In genomic region chr9:136359774-136360718, GRCh38 we compare ENCODE assay signal across 20 cellular contexts. TPM values are rescaled to one million over a fixed set of nuclear protein-coding genes. Genes with fewer than 3 reads are reported as not detected.
DNase-seq lines count a peak whose midpoint lies in the region; ATAC-seq and TF ChIP-seq lines count a peak whose summit lies in the region.
"Had no signal": no experiment of that assay in that cellular context is flagged by ENCODE, and none has a peak within 500 bp of the region (broad histone marks: within the 10 kb centered on the region; RNA-seq: fewer than 3 reads in every experiment).

No MANE protein-coding gene starts in this region.

- TF ChIP-seq CTCF in Caco-2 (IDR thresholded peaks at IDR 0.05; ENCODE audit: insufficient read depth in 1 of 2, low read depth in 1 of 2, low read length in 1 of 2, severe bottlenecking in 1 of 2, unreplicated experiment in 1 of 2) (no peak), IMR-90 (conservative IDR thresholded peaks at IDR 0.05; ENCODE audit: low read depth, low read length) (no peak)

- H3K4ac ChIP-seq in IMR-90 (ENCODE audit: low read depth, low read length), result peak overlapping the region; percentile 93

- intact Hi-C loops in Caco-2 (cut with micrococcal nuclease; ENCODE audit: unreplicated experiment) (loop anchor here (5.0 kb wide), 2 partner anchors 33 to 37 kb away; partner anchors contain the start of gene GPSM1), IMR-90 (cut with micrococcal nuclease) (no loop called here)

- WGBS in IMR-90 (ENCODE audit: extremely low coverage in 2 of 2, insufficient read length in 1 of 2), 2 experiments, result 87% methylated on average over 19 of the region's 38 CpGs; no CpG with 5 or more reads in 1 of the 2 experiments

- ATAC-seq in IMR-90 (ENCODE audit: low read depth), result no peak
- ATAC-seq: left lung, WTC11 had no signal

- dilution Hi-C loops in IMR-90 (cut with HindIII; ENCODE audit: low sequenced_read_pairs, unreplicated experiment), result no loop called here

- H3K9me3 ChIP-seq in Caco-2 (no peaks in the 10 kb centered on the region), IMR-90 (ENCODE audit: control insufficient read depth, insufficient read depth, low read length) (no peaks in the 10 kb centered on the region)
- H3K9me3 ChIP-seq: ascending aorta, left lung, suprapubic skin had no signal

- peaks cover 3 to 47% of the 10 kb centered on the region in 2 experiments; a peak in 3 of 4 replicates for H3K79me1 ChIP-seq in IMR-90 (ENCODE audit: low read depth in 1 of 2, low read length in 2 of 2)

- H3K4me1 Mint-ChIP-seq in Caco-2 (ENCODE audit: low read depth, unreplicated experiment), result no peaks in the 10 kb centered on the region
- H3K4me1 Mint-ChIP-seq: nephron had no signal

- peak overlapping the region; percentile 90 for H2AK5ac ChIP-seq in IMR-90 (ENCODE audit: low read depth, low read length)

- peak overlapping the region; percentile 95 for H2AK9ac ChIP-seq in IMR-90 (replicated peaks; ENCODE audit: low read depth, low read length, poor library complexity)

- peak overlapping the region; percentile 13 for H3K9ac ChIP-seq in IMR-90 (ENCODE audit: low read depth, low read length)
- no peak overlapping the region for H3K9ac ChIP-seq in rectal smooth muscle tissue (ENCODE audit: low read length)

- H3K56ac ChIP-seq in IMR-90 (ENCODE audit: extremely low read depth, insufficient read depth, low read length), result peak overlapping the region; percentile 64; the same call in 1 of the 2 replicates

- H3K9me3 Mint-ChIP-seq in Caco-2 (ENCODE audit: unreplicated experiment), result no peaks in the 10 kb centered on the region
- H3K9me3 Mint-ChIP-seq: CD8-positive, alpha-beta memory T cell; nephron; WTC11 had no signal

- no peak for DNase-seq in Caco-2
- DNase-seq in IMR-90, result no peak
- DNase-seq in stimulated activated CD4-positive, alpha-beta T cell treated with anti-CD3 and anti-CD28 coated beads, Interleukin-4, amount 100 ng/mL, for 4 hours, result no peak
- DNase-seq in A172 (ENCODE audit: low spot score), result no peak
- no peak for DNase-seq in KG1 (lab: John Stamatoyannopoulos, UW)
- DNase-seq: CD8-positive, alpha-beta memory T cell; cerebellar nuclear complex; DMS79; HCEC 1CT; left lung; MV-4-11; NCI-H526 had no signal

- H3K4me2 ChIP-seq in IMR-90 (ENCODE audit: low read depth, low read length), result no peak overlapping the region

- no peak overlapping the region for H3K4me3 Mint-ChIP-seq in Caco-2 (ENCODE audit: unreplicated experiment)
- H3K4me3 Mint-ChIP-seq: activated naive CD8-positive, alpha-beta T cell; WTC11 had no signal

- TF ChIP-seq POLR2A in IMR-90 (IDR thresholded peaks at IDR 0.05; ENCODE audit: low read depth, low read length), result no peak

- peak overlapping the region; percentile 8; the same call in 1 of the 2 replicates for H3K18ac ChIP-seq in IMR-90 (ENCODE audit: low read depth, low read length)

- in situ Hi-C loops in IMR-90 (cut with MboI; ENCODE audit: low sequenced_read_pairs), result no loop called here

- H4K5ac ChIP-seq in IMR-90 (ENCODE audit: low read depth, low read length), result peak overlapping the region; percentile 71

- H3K36me3 ChIP-seq in Caco-2 (ENCODE audit: control insufficient read depth, insufficient read depth, low read length) (no peaks in the 10 kb centered on the region; the same call in 1 of the 2 replicates), IMR-90 (ENCODE audit: control insufficient read depth, insufficient read depth, low read length) (peaks cover 37% of the 10 kb centered on the region), rectal smooth muscle tissue (ENCODE audit: control insufficient read depth, insufficient read depth, low read length) (no peaks in the 10 kb centered on the region)

- H3K27me3 ChIP-seq in Caco-2 (replicated peaks; ENCODE audit: control insufficient read depth, insufficient read depth, low read length) (no peaks in the 10 kb centered on the region), IMR-90 (ENCODE audit: control insufficient read depth, insufficient read depth, low read length) (no peaks in the 10 kb centered on the region), rectal smooth muscle tissue (ENCODE audit: control insufficient read depth, insufficient read depth, low read length) (no peaks in the 10 kb centered on the region)
- H3K27me3 ChIP-seq: ascending aorta, suprapubic skin had no signal

- CTCF ChIA-PET in Caco-2 (lab: Charles Lee), result no interaction called here
- CTCF ChIA-PET in IMR-90 (lab: Yijun Ruan, JAX), result no interaction called here

- peak overlapping the region; percentile 83 for H3K27ac ChIP-seq in IMR-90 (ENCODE audit: insufficient read depth, low read length)
- peak overlapping the region; percentile 81 for H3K27ac ChIP-seq in rectal smooth muscle tissue (ENCODE audit: low read depth, low read length)
- H3K27ac ChIP-seq: ascending aorta, epithelial cell of prostate, left lung, suprapubic skin had no signal

- H2BK120ac ChIP-seq in IMR-90 (ENCODE audit: low read depth, low read length), result peak overlapping the region; percentile 80

- H3K4me3 ChIP-seq in Caco-2 (ENCODE audit: low read depth, low read length) (no peak overlapping the region), IMR-90 (ENCODE audit: insufficient read depth, low read depth, low read length) (no peak overlapping the region), rectal smooth muscle tissue (ENCODE audit: low read length) (no peak overlapping the region)
- H3K4me3 ChIP-seq: ascending aorta, left lung, suprapubic skin had no signal

- H3K9me1 ChIP-seq in IMR-90 (ENCODE audit: insufficient read depth, low read length), result peaks cover 6% of the 10 kb centered on the region

- H4K8ac ChIP-seq in IMR-90 (ENCODE audit: low read depth in 2 of 2, low read length in 2 of 2), result peak overlapping the region; percentile 87 to 90

- no peaks in the 10 kb centered on the region for H3K27me3 Mint-ChIP-seq in Caco-2 (ENCODE audit: insufficient read depth, unreplicated experiment)
- H3K27me3 Mint-ChIP-seq: activated naive CD8-positive, alpha-beta T cell; CD8-positive, alpha-beta memory T cell had no signal

- H3K14ac ChIP-seq in IMR-90 (replicated peaks; ENCODE audit: low read depth, low read length), result peak overlapping the region; percentile 35

- POLR2A ChIA-PET in Caco-2 (lab: Charles Lee) (no interaction called here), IMR-90 (lab: Charles Lee; ENCODE audit: unreplicated experiment) (no interaction called here)

- H3K4me1 ChIP-seq in Caco-2 (peaks cover 7% of the 10 kb centered on the region), IMR-90 (ENCODE audit: control insufficient read depth, insufficient read depth, low read length) (peaks cover 29% of the 10 kb centered on the region), rectal smooth muscle tissue (ENCODE audit: control insufficient read depth, insufficient read depth, low read length) (peaks cover 27% of the 10 kb centered on the region)

- peaks cover 50% of the 10 kb centered on the region for H3K36me3 Mint-ChIP-seq in Caco-2 (ENCODE audit: insufficient read depth, unreplicated experiment)
- H3K36me3 Mint-ChIP-seq: activated naive CD8-positive, alpha-beta T cell; WTC11 had no signal

- peak overlapping the region; percentile 84 for H2BK5ac ChIP-seq in IMR-90 (ENCODE audit: low read depth, low read length, poor library complexity, severe bottlenecking)

- peak overlapping the region; percentile 11; the same call in 1 of the 2 replicates for H2BK20ac ChIP-seq in IMR-90 (ENCODE audit: low read depth, low read length)

- BruUV-seq in Caco-2 (replicated peaks; lab: Mats Ljungman, UMichigan) (no TSS peak), IMR-90 (replicated peaks; lab: Mats Ljungman, UMichigan) (no TSS peak)

- H4K20me1 ChIP-seq in IMR-90 (ENCODE audit: insufficient read depth, low read length), result no peaks in the 10 kb centered on the region; the same call in 1 of the 2 replicates

- H4K91ac ChIP-seq in IMR-90 (ENCODE audit: insufficient read depth, low read depth, low read length), result peak overlapping the region; percentile 91

- TF ChIP-seq RAD21 in IMR-90 (IDR thresholded peaks at IDR 0.05; ENCODE audit: low read length), result no peak

- peak overlapping the region; percentile 2 for H3K27ac Mint-ChIP-seq in Caco-2 (ENCODE audit: unreplicated experiment)
- H3K27ac Mint-ChIP-seq: activated naive CD8-positive, alpha-beta T cell; CD8-positive, alpha-beta memory T cell; nephron; WTC11 had no signal

- peak overlapping the region; percentile 51 for H2AFZ ChIP-seq in IMR-90 (replicated peaks; ENCODE audit: low read length, poor library complexity)

- peak overlapping the region; percentile 50; the same call in 1 of the 3 replicates for H2BK15ac ChIP-seq in IMR-90 (ENCODE audit: low read depth, low read length)

- H3K23ac ChIP-seq in IMR-90 (ENCODE audit: low read depth, low read length), result 0 out of 2 replicates have a peak overlapping the region, but pooled peaks have one; percentile 69

RNA-seq across cellular contexts. Expression of gene DNLZ, which starts 3.5 kb away (rescaled TPM):
- total RNA-seq in Caco-2 (2022) (27.1 and 29.1 TPM in 2 replicates), IMR-90 (2012; rRNA removed) (2.0 and 6.1 TPM in 2 replicates)
- 11.4 and 20.3 TPM in 2 replicates for polyA plus RNA-seq in IMR-90 (2012; rRNA removed)
- polyA plus RNA-seq in IMR-90 (2012; cell fraction: cytosol; rRNA removed), result 19.7 and 40.1 TPM in 2 replicates
- polyA plus RNA-seq in IMR-90 (2012; cell fraction: nucleus; rRNA removed; ENCODE audit: low replicate concordance), result 8.7 and 31.6 TPM in 2 replicates
- 40.1 and 84.2 TPM in 2 replicates for total RNA-seq in A172 (2014; rRNA removed; shearing (Covaris generic))

RNA-seq across cellular contexts. Expression of gene CARD9, which starts 13.4 kb away (rescaled TPM):
- total RNA-seq in Caco-2 (2022) (1.7 and 2.6 TPM in 2 replicates), IMR-90 (2012; rRNA removed) (0.36 and 1.1 TPM in 2 replicates)
- 1.5 and 1.9 TPM in 2 replicates for polyA plus RNA-seq in IMR-90 (2012; rRNA removed)
- 0.47 and 1.0 TPM in 2 replicates for polyA plus RNA-seq in IMR-90 (2012; cell fraction: cytosol; rRNA removed)
- 9.8 and 17.9 TPM in 2 replicates for polyA plus RNA-seq in IMR-90 (2012; cell fraction: nucleus; rRNA removed; ENCODE audit: low replicate concordance)
- 0.95 and 1.1 TPM in 2 replicates for total RNA-seq in A172 (2014; rRNA removed; shearing (Covaris generic))
- total RNA-seq: RPMI7951 had no signal
- polyA plus RNA-seq: CD8-positive, alpha-beta memory T cell had no signal

RNA-seq across cellular contexts. Expression of gene GPSM1, which starts 32.7 kb away (rescaled TPM):
- total RNA-seq in Caco-2 (2022) (25.7 and 26.5 TPM in 2 replicates), IMR-90 (2012; rRNA removed) (28.7 and 29.7 TPM in 2 replicates)
- 71.2 and 91.4 TPM in 2 replicates for polyA plus RNA-seq in IMR-90 (2012; rRNA removed)
- 45.5 and 87.8 TPM in 2 replicates for polyA plus RNA-seq in IMR-90 (2012; cell fraction: cytosol; rRNA removed)
- 297 and 693 TPM in 2 replicates for polyA plus RNA-seq in IMR-90 (2012; cell fraction: nucleus; rRNA removed; ENCODE audit: low replicate concordance)
- 92.9 and 101 TPM in 2 replicates for total RNA-seq in A172 (2014; rRNA removed; shearing (Covaris generic))

RNA-seq across cellular contexts. Expression of gene SNAPC4, which starts 39.9 kb away (rescaled TPM):
- total RNA-seq in Caco-2 (2022) (15.3 and 17.2 TPM in 2 replicates), IMR-90 (2012; rRNA removed) (2.5 and 3.1 TPM in 2 replicates)
- 6.5 and 7.6 TPM in 2 replicates for polyA plus RNA-seq in IMR-90 (2012; rRNA removed)
- 3.2 and 3.7 TPM in 2 replicates for polyA plus RNA-seq in IMR-90 (2012; cell fraction: cytosol; rRNA removed)
- 42.0 and 62.6 TPM in 2 replicates for polyA plus RNA-seq in IMR-90 (2012; cell fraction: nucleus; rRNA removed; ENCODE audit: low replicate concordance)
- 16.9 and 23.8 TPM in 2 replicates for total RNA-seq in A172 (2014; rRNA removed; shearing (Covaris generic))

RNA-seq across cellular contexts. Expression of gene ENTR1, which starts 50.4 kb away (rescaled TPM):
- 85.2 and 92.6 TPM in 2 replicates for total RNA-seq in Caco-2 (2022)
- 14.5 and 17.2 TPM in 2 replicates for total RNA-seq in IMR-90 (2012; rRNA removed)
- polyA plus RNA-seq in IMR-90 (2012; rRNA removed), result 34.9 and 37.3 TPM in 2 replicates
- polyA plus RNA-seq in IMR-90 (2012; cell fraction: cytosol; rRNA removed), result 30.9 and 32.0 TPM in 2 replicates
- 139 and 181 TPM in 2 replicates for polyA plus RNA-seq in IMR-90 (2012; cell fraction: nucleus; rRNA removed; ENCODE audit: low replicate concordance)
- total RNA-seq in A172 (2014; rRNA removed; shearing (Covaris generic)), result 99.2 and 148 TPM in 2 replicates
